9 cellular contexts compared by ENCODE assay signal in genomic region chr2:171531291-171531690, GRCh38. TPM values are rescaled to one million over a fixed set of nuclear protein-coding genes. Genes with fewer than 3 reads are reported as not detected.
DNase-seq lines count a peak whose midpoint lies in the region; ATAC-seq and TF ChIP-seq lines count a peak whose summit lies in the region.
"Had no signal": no experiment of that assay in that cellular context is flagged by ENCODE, and none has a peak within 500 bp of the region (broad histone marks: within the 10 kb centered on the region; RNA-seq: fewer than 3 reads in every experiment).

No MANE protein-coding gene starts in this region.

- peaks cover 2% of the 10 kb centered on the region for H3K9me3 Mint-ChIP-seq in CD4-positive, alpha-beta T cell

- H3K9me3 ChIP-seq in vagina: no peaks in the 10 kb centered on the region
- H3K9me3 ChIP-seq in CD4-positive, alpha-beta T cell (ENCODE audit: control insufficient read depth, low read length): peaks cover 5% of the 10 kb centered on the region

- CTCF ChIA-PET in CD4-positive, alpha-beta T cell (lab: Charles Lee): no interaction called here

- ATAC-seq in CD4-positive, alpha-beta T cell (ENCODE audit: poor library complexity): no peak

- TF ChIP-seq POLR2A in vagina (IDR thresholded peaks at IDR 0.05): no peak

- intact Hi-C loops in vagina (cut with DNase I): no loop called here
- intact Hi-C loops in CD4-positive, alpha-beta T cell (cut with DNase I, micrococcal nuclease): no loop called here

- H3K4me1 Mint-ChIP-seq in CD4-positive, alpha-beta T cell (ENCODE audit: low read depth): no peaks in the 10 kb centered on the region
- H3K4me1 Mint-ChIP-seq: memory B cell had no signal

- H3K36me3 ChIP-seq in vagina: no peaks in the 10 kb centered on the region

- peaks cover 35% of the 10 kb centered on the region for H3K27me3 Mint-ChIP-seq in CD4-positive, alpha-beta T cell

- H3K27ac Mint-ChIP-seq in CD4-positive, alpha-beta T cell: no peak overlapping the region
- H3K27ac Mint-ChIP-seq: activated T-helper 1 cell treated with anti-CD3 and anti-CD28 coated beads, Interleukin-12 subunit alpha, Interleukin-12 subunit beta, Interleukin-2, Interleukin-4 antibody, amounts not matched to agents 30 ng/mL and 10 ng/mL and 1 ng/mL, durations not matched to agents 14 hours and 24 hours and 36 hours; memory B cell had no signal

- peaks cover 73% of the 10 kb centered on the region for H3K4me1 ChIP-seq in vagina

- POLR2A ChIA-PET in CD4-positive, alpha-beta T cell (lab: Charles Lee): no interaction called here

- H3K36me3 Mint-ChIP-seq in CD4-positive, alpha-beta T cell (ENCODE audit: low read depth): no peaks in the 10 kb centered on the region
- H3K36me3 Mint-ChIP-seq: memory B cell had no signal

- no peak overlapping the region for H3K4me3 Mint-ChIP-seq in CD4-positive, alpha-beta T cell
- H3K4me3 Mint-ChIP-seq: activated T-helper 1 cell treated with anti-CD3 and anti-CD28 coated beads, Interleukin-12 subunit alpha, Interleukin-12 subunit beta, Interleukin-2, Interleukin-4 antibody, amounts not matched to agents 30 ng/mL and 10 ng/mL and 1 ng/mL, durations not matched to agents 14 hours and 24 hours and 36 hours; memory B cell had no signal

- no peak overlapping the region for H3K4me3 ChIP-seq in vagina

- H3K27me3 ChIP-seq in vagina: no peaks in the 10 kb centered on the region
- H3K27me3 ChIP-seq in CD4-positive, alpha-beta T cell (ENCODE audit: control insufficient read depth, insufficient read depth, low read length): no peaks in the 10 kb centered on the region

- DNase-seq in LHCN-M2 (ENCODE audit: low read depth): peak; percentile 77
- peak; percentile 64 for DNase-seq in brain pericyte (ENCODE audit: low read depth, low spot score)
- peak; percentile 27 for DNase-seq in left kidney (ENCODE audit: low read depth, low spot score)
- no peak for DNase-seq in vagina (ENCODE audit: extremely low spot score in 2 of 2)
- no peak for DNase-seq in NCI-H510A (lab: John Stamatoyannopoulos, UW)
- no peak for DNase-seq in CD4-positive, alpha-beta T cell
- DNase-seq in activated CD4-positive, alpha-beta T cell treated with anti-CD3 and anti-CD28 coated beads, Interleukin-2, amount 50 U/mL, for 48 hours: no peak

- no peak for TF ChIP-seq CTCF in vagina (IDR thresholded peaks at IDR 0.05)
- TF ChIP-seq CTCF in CD4-positive, alpha-beta T cell (IDR thresholded peaks at IDR 0.05): no peak

- peak overlapping the region; percentile 59 for H3K27ac ChIP-seq in vagina
- no peak overlapping the region for H3K27ac ChIP-seq in CD4-positive, alpha-beta T cell (ENCODE audit: low read depth, low read length)

RNA-seq across cellular contexts. Expression of gene CYBRD1, which starts 9.0 kb away (rescaled TPM):
- total RNA-seq in LHCN-M2 (2014; rRNA removed) (102 and 120 TPM in 2 replicates), vagina (226 TPM)
- 62.0 TPM for polyA plus RNA-seq in LHCN-M2 (2012)
- total RNA-seq in CD4-positive, alpha-beta T cell: under 1 TPM; 0.27 to 0.45 TPM

Comparison
In these comparisons a context has a peak if more than half of its experiments do, and no peak if none do; other contexts are left out.
1. DNase-seq: peak in LHCN-M2 (single experiment), brain pericyte (single experiment) and left kidney (single experiment); none in vagina (0 of 2), NCI-H510A (single experiment), CD4-positive, alpha-beta T cell (0 of 10) and activated CD4-positive, alpha-beta T cell treated with anti-CD3 and anti-CD28 coated beads, Interleukin-2, amount 50 U/mL, for 48 hours (0 of 2).
2. RNA of gene CYBRD1, which starts 9.0 kb away (total RNA-seq): 226 TPM in vagina (single experiment) and 102 to 120 TPM in LHCN-M2; 0.27 to 0.45 TPM in CD4-positive, alpha-beta T cell; every median in the first group is over 10 times any median in the second.